In the genomic region with DNA sequence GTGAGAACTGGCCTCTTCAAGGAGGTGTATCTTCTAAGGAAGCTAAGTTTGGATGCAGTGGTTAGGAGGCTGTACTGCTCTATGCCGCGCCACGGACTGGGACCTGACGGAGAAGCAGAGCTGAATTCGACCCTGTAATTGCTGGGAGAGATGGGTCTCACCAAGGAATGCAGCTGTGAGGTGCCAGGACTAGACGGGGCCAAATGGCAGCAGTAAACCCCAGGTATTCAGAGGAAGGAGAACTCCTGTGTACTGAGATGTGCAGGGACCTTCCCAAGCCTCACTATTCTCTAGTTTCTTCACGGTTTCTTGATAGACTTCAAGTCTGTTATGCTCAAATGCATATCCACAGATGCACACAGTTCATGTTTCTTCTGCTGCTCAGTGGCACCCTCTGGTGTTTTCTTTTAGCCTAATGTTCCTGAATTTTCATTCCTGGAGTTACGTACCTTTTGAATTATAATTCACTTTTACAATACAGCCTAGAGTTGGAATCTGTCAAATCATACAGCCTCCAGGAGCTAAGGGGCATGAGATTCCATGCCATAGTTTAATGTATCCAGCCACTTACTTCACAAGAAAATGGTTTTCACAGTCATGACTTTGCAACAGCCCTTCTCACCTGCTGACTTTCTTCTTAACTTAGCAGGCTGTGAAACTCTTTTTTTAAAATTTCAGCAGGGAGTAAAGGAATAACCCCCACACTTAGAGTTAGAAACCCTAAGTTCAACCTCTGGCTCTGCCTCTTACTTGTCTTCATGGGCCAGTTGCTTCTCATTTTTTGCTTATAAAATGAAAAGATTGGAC, we compare ENCODE assay signal across 8 cellular contexts.
DNase-seq lines count a peak whose midpoint lies in the region; ATAC-seq, FAIRE-seq and TF ChIP-seq lines count a peak whose summit lies in the region.

No MANE protein-coding gene starts in this region.

- no peak overlapping the region for H3K27ac ChIP-seq in Karpas-422 (ENCODE audit: low read length)
- no peak overlapping the region for H3K27ac ChIP-seq in kidney (ENCODE audit: low read depth in 2 of 2, low read length in 2 of 2)

- H3K36me3 ChIP-seq in Karpas-422 (ENCODE audit: insufficient read depth, low read length) (no peaks in the 10 kb centered on the region), kidney (ENCODE audit: control insufficient read depth in 1 of 2, insufficient read depth in 2 of 2, low read length in 2 of 2) (no peaks in the 10 kb centered on the region)

- ATAC-seq in HG02885 (IDR thresholded peaks at IDR 0.05; ENCODE audit: poor library complexity, unreplicated experiment) = no peak
- ATAC-seq in HG03342 (IDR thresholded peaks at IDR 0.05; ENCODE audit: unreplicated experiment) = no peak
- no peak for ATAC-seq in T-cell (replicated peaks in 1 of 4)

- H3K4me2 ChIP-seq in Karpas-422 (ENCODE audit: low read depth, low read length, poor library complexity, severe bottlenecking) = no peak overlapping the region

- H3K79me2 ChIP-seq in Karpas-422 (ENCODE audit: low read length) = no peaks in the 10 kb centered on the region

- CTCF ChIA-PET in T-cell (lab: Charles Lee) = interaction anchor here in 1 of 2 donors (0.6 kb wide), 1 partner anchor 84 kb away, joined by 3 read pairs; no protein-coding TSS in a partner anchor

- H3K4me1 Mint-ChIP-seq in T-cell = no peaks in the 10 kb centered on the region

- peak; percentile 50 for TF ChIP-seq CTCF in kidney (IDR thresholded peaks at IDR 0.05; ENCODE audit: borderline replicate concordance, extremely low read depth, insufficient read depth)

- H2AFZ ChIP-seq in Karpas-422 (ENCODE audit: low read length) = no peak overlapping the region

- peak; percentile 5 for DNase-seq in DMS79 (lab: John Stamatoyannopoulos, UW)
- DNase-seq in Karpas-422 = peak; percentile 73
- DNase-seq in amniotic epithelial cell (ENCODE audit: low read depth) = peak; percentile 44
- DNase-seq in kidney = no peak
- DNase-seq in activated effector memory CD4-positive, alpha-beta T cell treated with anti-CD3 and anti-CD28 coated beads, Interleukin-2, amount 50 U/mL, for 16 hours = no peak
- DNase-seq in T-cell = no peak

- H3K9ac ChIP-seq in Karpas-422 (ENCODE audit: low read length) = no peak overlapping the region
- no peak overlapping the region for H3K9ac ChIP-seq in kidney (ENCODE audit: low read length in 2 of 2)

- no peaks in the 10 kb centered on the region for H3K9me2 ChIP-seq in Karpas-422 (replicated peaks; ENCODE audit: insufficient read depth, low read length)

- H3K9me3 ChIP-seq in Karpas-422 (ENCODE audit: low read length) = no peaks in the 10 kb centered on the region
- H3K9me3 ChIP-seq in kidney (ENCODE audit: control insufficient read depth in 1 of 2, low read length in 2 of 2) = no peaks in the 10 kb centered on the region

- POLR2A ChIA-PET in T-cell (lab: Charles Lee) = no interaction called here

- no peak overlapping the region for H3K4me3 ChIP-seq in Karpas-422 (ENCODE audit: low read length)
- H3K4me3 ChIP-seq in kidney (ENCODE audit: low read length in 2 of 2) = no peak overlapping the region

- H3K36me3 Mint-ChIP-seq in T-cell = no peaks in the 10 kb centered on the region

- H3K4me3 Mint-ChIP-seq in T-cell = no peak overlapping the region

- no peaks in the 10 kb centered on the region for H3K27me3 ChIP-seq in Karpas-422 (ENCODE audit: low read length)

- no peaks in the 10 kb centered on the region for H3K9me3 Mint-ChIP-seq in T-cell

- H3K27ac Mint-ChIP-seq in T-cell = no peak overlapping the region

- peaks cover 10 to 25% of the 10 kb centered on the region in 2 donors for H3K27me3 Mint-ChIP-seq in T-cell

- H3K4me1 ChIP-seq in Karpas-422 (ENCODE audit: low read length) (no peaks in the 10 kb centered on the region), kidney (ENCODE audit: control insufficient read depth in 1 of 2, insufficient read depth in 1 of 2, low read depth in 1 of 2, low read length in 2 of 2) (no peaks in the 10 kb centered on the region)

- no peaks in the 10 kb centered on the region for H4K20me1 ChIP-seq in Karpas-422 (ENCODE audit: insufficient read depth, low read depth, low read length)

- no peak for FAIRE-seq in kidney (lab: Jason Lieb, UNC)

- intact Hi-C loops in kidney (cut with DNase I) = no loop called here

Comparison
In these comparisons a context has a peak if more than half of its experiments do, and no peak if none do; other contexts are left out.
1. DNase-seq: peak in DMS79 (single experiment), Karpas-422 (single experiment) and amniotic epithelial cell (single experiment); none in kidney (single experiment), activated effector memory CD4-positive, alpha-beta T cell treated with anti-CD3 and anti-CD28 coated beads, Interleukin-2, amount 50 U/mL, for 16 hours (single experiment) and T-cell (0 of 34).